Comparison of ENCODE assay signal across 8 cellular contexts in genomic region chr5:134225780-134226440, GRCh38. TPM values are rescaled to one million over a fixed set of nuclear protein-coding genes. Genes with fewer than 3 reads are reported as not detected.
A peak's percentile ranks its signal among the peaks of the same experiment; 100 is the strongest.
DNase-seq lines count a peak whose midpoint lies in the region; ATAC-seq and TF ChIP-seq lines count a peak whose summit lies in the region.

PPP2CA (minus strand) TSS chr5:134226073; CDS start chr5:134225861, 212 bp downstream.

- H4K8ac ChIP-seq in trophoblast cell (ENCODE audit: low read depth, low read length) = peak within 1 kb of the TSS; percentile 99

- H3K9me3 ChIP-seq in adipocyte (ENCODE audit: control insufficient read depth, low read length) = no peaks in the 10 kb centered on the region
- no peaks in the 10 kb centered on the region for H3K9me3 ChIP-seq in cardiac muscle cell (ENCODE audit: low read depth)
- no peaks in the 10 kb centered on the region for H3K9me3 ChIP-seq in trophoblast cell (ENCODE audit: insufficient read depth, low read depth, low read length)
- no peaks in the 10 kb centered on the region for H3K9me3 ChIP-seq in transverse colon

- TF ChIP-seq EP300 in transverse colon (IDR thresholded peaks at IDR 0.05; ENCODE audit: low read depth) = peak; percentile 45

- WGBS in trophoblast cell (ENCODE audit: extremely low coverage, insufficient coverage, insufficient read length) = no CpG with 5 or more reads among the region's 73 CpGs
- 0% methylated on average over 49 of the region's 73 CpGs; no CpG with 5 or more reads in 1 of the 2 donors for WGBS in transverse colon (ENCODE audit: low coverage in 1 of 2), 2 donors

- H3K9ac ChIP-seq in adipocyte (ENCODE audit: low read length) = peak within 1 kb of the TSS; percentile 98
- H3K9ac ChIP-seq in trophoblast cell (ENCODE audit: low read length) = peak within 1 kb of the TSS; percentile 97

- H3K23ac ChIP-seq in trophoblast cell (ENCODE audit: low read length) = no peak within 1 kb of the TSS

- H3K4ac ChIP-seq in trophoblast cell (ENCODE audit: low read depth, low read length) = peak within 1 kb of the TSS; percentile 100

- intact Hi-C loops in transverse colon (cut with DNase I; ENCODE audit: low total_unique reads) = no loop called here

- TF ChIP-seq CTCF in GM12875 (IDR thresholded peaks at IDR 0.05; ENCODE audit: borderline replicate concordance, insufficient read depth, low read depth, low read length) (no peak), cardiac muscle cell (IDR thresholded peaks at IDR 0.05; ENCODE audit: low read depth, low read length) (no peak), transverse colon (IDR thresholded peaks at IDR 0.05) (peak in 1 of 5 experiments; percentile 13)

- peak within 1 kb of the TSS; percentile 96 for H3K4me2 ChIP-seq in trophoblast cell (ENCODE audit: low read length)

- H3K18ac ChIP-seq in trophoblast cell (ENCODE audit: low read length) = peak within 1 kb of the TSS; percentile 97

- peak; percentile 84 for ATAC-seq in HG02798 (IDR thresholded peaks at IDR 0.05; ENCODE audit: poor library complexity, unreplicated experiment)

- H3K27me3 ChIP-seq in adipocyte (replicated peaks; ENCODE audit: control insufficient read depth, insufficient read depth, low read length) = no peaks in the 10 kb centered on the region
- H3K27me3 ChIP-seq in cardiac muscle cell = no peaks in the 10 kb centered on the region
- no peaks in the 10 kb centered on the region for H3K27me3 ChIP-seq in trophoblast cell (ENCODE audit: insufficient read depth, low read length)
- no peaks in the 10 kb centered on the region for H3K27me3 ChIP-seq in transverse colon

- H3K27ac ChIP-seq in cardiac muscle cell (peak within 1 kb of the TSS; percentile 99), trophoblast cell (ENCODE audit: low read depth, low read length) (peak within 1 kb of the TSS; percentile 98), transverse colon (peak within 1 kb of the TSS; percentile 100)

- peak within 1 kb of the TSS; percentile 98 for H2BK5ac ChIP-seq in trophoblast cell (ENCODE audit: low read depth, low read length, poor library complexity)

- H2BK120ac ChIP-seq in trophoblast cell (ENCODE audit: insufficient read depth, low read length, poor library complexity) = peak within 1 kb of the TSS; percentile 98

- H3K79me1 ChIP-seq in trophoblast cell (ENCODE audit: low read length) = peaks cover 15% of the 10 kb centered on the region

- peak; percentile 36 for TF ChIP-seq POLR2A in transverse colon (IDR thresholded peaks at IDR 0.05)

- peak within 1 kb of the TSS; percentile 97 for H4K12ac ChIP-seq in trophoblast cell (ENCODE audit: low read depth, low read length)

- H3K36me3 ChIP-seq in adipocyte (ENCODE audit: control insufficient read depth, insufficient read depth, low read length, severe bottlenecking) (peaks cover under 1% of the 10 kb centered on the region), cardiac muscle cell (no peaks in the 10 kb centered on the region), trophoblast cell (ENCODE audit: control insufficient read depth in 1 of 2, insufficient read depth in 2 of 2, low read length in 2 of 2) (peaks cover 3 to 5% of the 10 kb centered on the region in 2 experiments), transverse colon (no peaks in the 10 kb centered on the region)

- peak within 1 kb of the TSS; percentile 90 for H3K4me3 ChIP-seq in GM12875 (ENCODE audit: low read depth, low read length)
- H3K4me3 ChIP-seq in adipocyte (ENCODE audit: low read length) = peak within 1 kb of the TSS; percentile 94
- peak within 1 kb of the TSS; percentile 93 for H3K4me3 ChIP-seq in cardiac muscle cell
- H3K4me3 ChIP-seq in trophoblast cell (ENCODE audit: low read depth, low read length) = peak within 1 kb of the TSS; percentile 98
- H3K4me3 ChIP-seq in transverse colon = peak within 1 kb of the TSS; percentile 92 to 100 (median 96)

- in situ Hi-C loops in transverse colon (cut with MboI; ENCODE audit: low pct_ligation_motif_present in 1 of 4, low pct_unique_long_range_greater_than_20kb in 1 of 4, low sequenced_read_pairs in 3 of 4) = no loop called here

- H3K4me1 ChIP-seq in adipocyte (ENCODE audit: control insufficient read depth, insufficient read depth, low read length) (peaks cover 41% of the 10 kb centered on the region), cardiac muscle cell (ENCODE audit: low read depth) (peaks cover 20% of the 10 kb centered on the region), trophoblast cell (ENCODE audit: control insufficient read depth in 1 of 2, insufficient read depth in 2 of 2, low read length in 2 of 2) (peaks cover 0 to 8% of the 10 kb centered on the region in 2 experiments), transverse colon (peaks cover 7 to 49% (median 42%) of the 10 kb centered on the region in 4 donors)

- H3K79me2 ChIP-seq in trophoblast cell (ENCODE audit: control insufficient read depth, insufficient read depth, low read length, poor library complexity) = peaks cover 19% of the 10 kb centered on the region

- H3K14ac ChIP-seq in trophoblast cell (ENCODE audit: low read length) = peak within 1 kb of the TSS; percentile 99

- H4K91ac ChIP-seq in trophoblast cell (ENCODE audit: low read depth, low read length) = peak within 1 kb of the TSS; percentile 99

- H2AFZ ChIP-seq in trophoblast cell (ENCODE audit: insufficient read depth, low read length, poor library complexity) = peak within 1 kb of the TSS; percentile 99

- peak; percentile 99 for DNase-seq in NCI-H1436 (lab: John Stamatoyannopoulos, UW)
- peak; percentile 98 for DNase-seq in T follicular helper cell (ENCODE audit: low read depth)
- peak; percentile 99 for DNase-seq in adipocyte (ENCODE audit: low read depth)
- DNase-seq in cardiac muscle cell (ENCODE audit: low read depth in 1 of 2, low spot score in 1 of 2) = peak; percentile 96 to 99
- DNase-seq in trophoblast cell = peak; percentile 97 to 98
- DNase-seq in transverse colon = peak; percentile 99

- H2BK12ac ChIP-seq in trophoblast cell (ENCODE audit: low read length) = peak within 1 kb of the TSS; percentile 74

- peak within 1 kb of the TSS; percentile 99 for H2AK5ac ChIP-seq in trophoblast cell (ENCODE audit: low read length)

RNA-seq across cellular contexts. Expression of gene PPP2CA, which starts in this region (rescaled TPM):
- total RNA-seq in cardiac muscle cell (442 and 508 TPM in 2 replicates), transverse colon (100 to 1,000 TPM in 3 of 4 donors, 10 to 100 TPM in 1; 30.4 to 198 (median 147) TPM)
- 326 and 327 TPM in 2 replicates for polyA plus RNA-seq in cardiac muscle cell
- polyA plus RNA-seq in trophoblast cell (2013) = 60.9 and 63.0 TPM in 2 replicates

Comparison
In these comparisons a context has a peak if more than half of its experiments do, and no peak if none do; other contexts are left out.
1. Peak in every context shown above with its lines: DNase-seq, ATAC-seq, H3K4me3 ChIP-seq and H3K27ac ChIP-seq.